In the genomic region with DNA sequence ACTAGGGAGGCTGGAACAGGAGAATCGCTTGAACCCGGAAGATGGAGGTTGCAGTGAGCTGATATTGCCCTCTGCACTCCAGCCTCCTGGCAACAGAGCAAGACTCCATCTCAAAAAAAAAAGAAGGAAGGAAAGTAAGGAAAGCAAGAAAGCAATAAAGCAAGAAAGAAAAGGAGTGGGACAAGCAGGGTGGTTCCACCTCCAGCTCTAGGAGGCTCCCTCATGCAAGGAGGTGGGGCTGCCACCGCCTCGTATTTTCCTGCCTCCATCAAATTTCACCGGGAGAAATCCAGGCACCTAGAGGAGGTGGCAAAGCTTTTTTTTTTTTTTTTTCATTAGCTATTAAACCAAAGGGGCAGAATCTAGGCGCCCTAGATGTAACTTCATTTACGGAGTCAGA, we compare ENCODE assay signal across 1 cellular context.
TF ChIP-seq lines count a peak whose summit lies in the region.

No MANE protein-coding gene starts in this region.

TF ChIP-seq in H1, 55 proteins besides CTCF, POLR2A, EP300 and RAD21:
- TF ChIP-seq BCL11A (IDR thresholded peaks at IDR 0.05; ENCODE audit: low read depth in 2 of 2, low read length in 2 of 2) (no peak), SIN3A (conservative IDR thresholded peaks at IDR 0.05 in 1 of 2, IDR thresholded peaks at IDR 0.05 in 1 of 2; ENCODE audit: low read depth in 1 of 2, low read length in 2 of 2) (0 out of 4 replicates have a peak, but pooled peaks of 1 of the 2 experiments have one; percentile 9)
